Comparison of ENCODE assay signal across 15 cellular contexts in genomic region chr9:21081999-21082398, GRCh38. TPM values are rescaled to one million over a fixed set of nuclear protein-coding genes. Genes with fewer than 3 reads are reported as not detected.
A peak's percentile ranks its signal among the peaks of the same experiment; 100 is the strongest.
DNase-seq lines count a peak whose midpoint lies in the region; ATAC-seq and TF ChIP-seq lines count a peak whose summit lies in the region.
"Had no signal": no experiment of that assay in that cellular context is flagged by ENCODE, and none has a peak within 500 bp of the region (broad histone marks: within the 10 kb centered on the region; RNA-seq: fewer than 3 reads in every experiment).

No MANE protein-coding gene starts in this region.

- H3K27ac Mint-ChIP-seq in central memory CD8-positive, alpha-beta T cell (ENCODE audit: low read depth): peak overlapping the region; percentile 60

- 55 to 59% methylated on average over 2 to 4 of the region's 4 CpGs for WGBS in gastroesophageal sphincter (ENCODE audit: low coverage in 1 of 2), 2 donors

- peak; percentile 63 for DNase-seq in DND-41
- DNase-seq in OCI-M1 (lab: John Stamatoyannopoulos, UW): peak; percentile 75
- no peak for DNase-seq in central memory CD8-positive, alpha-beta T cell (ENCODE audit: low spot score in 2 of 2)
- DNase-seq in effector CD8-positive, alpha-beta T cell (lab: John Stamatoyannopoulos, UW): no peak
- DNase-seq: NCI-H2081, NCI-H526 treated with DMSO at 0.1 percent for 48 hours, substantia nigra, WERI-Rb-1 had no signal

- peak overlapping the region in 7 of 10 experiments; percentile 0 to 42 (median 22); a peak in 8 of 20 replicates for H3K4me3 ChIP-seq in BLaER1 treated with 17β-estradiol and CSF1 and Interleukin-3, amounts not matched to agents 10 nM and 100 nM
- H3K4me3 ChIP-seq in DND-41 (ENCODE audit: low read depth in 1 of 2, low read length in 2 of 2) (peak overlapping the region in 1 of 2 experiments; percentile 18; a peak in 2 of 4 replicates), gastroesophageal sphincter (no peak overlapping the region)
- H3K4me3 ChIP-seq: coronary artery had no signal

- H3K27me3 Mint-ChIP-seq in central memory CD8-positive, alpha-beta T cell: no peaks in the 10 kb centered on the region

- ATAC-seq in DND-41 (ENCODE audit: insufficient read depth, low read depth) (peak; percentile 90), HG03039 (IDR thresholded peaks at IDR 0.05; ENCODE audit: unreplicated experiment) (no peak), gastroesophageal sphincter (no peak)
- ATAC-seq in central memory CD8-positive, alpha-beta T cell (replicated peaks; ENCODE audit: extremely low read depth, poor library complexity, severe bottlenecking): no peak
- ATAC-seq: Panc1 had no signal

- TF ChIP-seq CTCF in DND-41 (IDR thresholded peaks at IDR 0.05; ENCODE audit: borderline replicate concordance, extremely low read depth, low read length, poor library complexity, severe bottlenecking) (no peak), gastroesophageal sphincter (IDR thresholded peaks at IDR 0.05) (no peak)

- H3K9me3 ChIP-seq in BLaER1 treated with 17β-estradiol and CSF1 and Interleukin-3, amounts not matched to agents 10 nM and 100 nM (replicated peaks in 1 of 11): peaks cover 7 to 44% (median 30%) of the 10 kb centered on the region in 11 experiments
- peaks cover 8% of the 10 kb centered on the region for H3K9me3 ChIP-seq in DND-41 (ENCODE audit: insufficient read depth, low read length, severe bottlenecking)
- H3K9me3 ChIP-seq in gastroesophageal sphincter: peaks cover 0 to 5% (median 0%) of the 10 kb centered on the region in 3 donors

- no peak overlapping the region for H3K4me3 Mint-ChIP-seq in central memory CD8-positive, alpha-beta T cell

- H3K36me3 ChIP-seq in BLaER1 treated with 17β-estradiol and CSF1 and Interleukin-3, amounts not matched to agents 10 nM and 100 nM: peaks cover 0 to 5% (median 0%) of the 10 kb centered on the region in 11 experiments; a peak in 3 of 22 replicates
- no peaks in the 10 kb centered on the region for H3K36me3 ChIP-seq in DND-41 (ENCODE audit: insufficient read depth, low read length)
- H3K36me3 ChIP-seq in gastroesophageal sphincter: no peaks in the 10 kb centered on the region
- H3K36me3 ChIP-seq: WERI-Rb-1 had no signal

- H3K79me2 ChIP-seq in DND-41 (ENCODE audit: insufficient read depth, low read length): no peaks in the 10 kb centered on the region

- H3K27ac ChIP-seq in BLaER1 treated with 17β-estradiol and CSF1 and Interleukin-3, amounts not matched to agents 10 nM and 100 nM: peak overlapping the region in 9 of 11 experiments; percentile 61 to 85 (median 82); a peak in 19 of 22 replicates
- peak overlapping the region; percentile 88 for H3K27ac ChIP-seq in DND-41 (ENCODE audit: low read length)
- H3K27ac ChIP-seq in gastroesophageal sphincter: no peak overlapping the region
- H3K27ac ChIP-seq: coronary artery, WERI-Rb-1 had no signal

- peak overlapping the region in 9 of 11 experiments; percentile 22 to 60 (median 51); a peak in 13 of 22 replicates for H3K9ac ChIP-seq in BLaER1 treated with 17β-estradiol and CSF1 and Interleukin-3, amounts not matched to agents 10 nM and 100 nM
- H3K9ac ChIP-seq in DND-41 (ENCODE audit: low read depth, low read length): peak overlapping the region; percentile 51

- peak overlapping the region; percentile 56; the same call in 1 of the 2 replicates for H2AFZ ChIP-seq in DND-41 (ENCODE audit: low read depth, low read length)

- TF ChIP-seq POLR2A in gastroesophageal sphincter (IDR thresholded peaks at IDR 0.05): no peak

- 0 out of 22 replicates have a peak, but pooled peaks cover 0 to 2% (median 0%) of the 10 kb centered on the region in 11 experiments for H3K27me3 ChIP-seq in BLaER1 treated with 17β-estradiol and CSF1 and Interleukin-3, amounts not matched to agents 10 nM and 100 nM
- H3K27me3 ChIP-seq in DND-41 (ENCODE audit: insufficient read depth, low read length, poor library complexity) (no peaks in the 10 kb centered on the region), gastroesophageal sphincter (no peaks in the 10 kb centered on the region)

- no peaks in the 10 kb centered on the region for H4K20me1 ChIP-seq in BLaER1 treated with 17β-estradiol and CSF1 and Interleukin-3, amounts not matched to agents 10 nM and 100 nM
- H4K20me1 ChIP-seq in DND-41 (ENCODE audit: insufficient read depth, low read length): no peaks in the 10 kb centered on the region

- no peaks in the 10 kb centered on the region for H3K36me3 Mint-ChIP-seq in central memory CD8-positive, alpha-beta T cell (ENCODE audit: insufficient read depth)

- H3K9me3 Mint-ChIP-seq in central memory CD8-positive, alpha-beta T cell: no peaks in the 10 kb centered on the region

- peaks cover 30 to 41% (median 38%) of the 10 kb centered on the region in 10 experiments for H3K4me1 ChIP-seq in BLaER1 treated with 17β-estradiol and CSF1 and Interleukin-3, amounts not matched to agents 10 nM and 100 nM
- H3K4me1 ChIP-seq in DND-41 (ENCODE audit: insufficient read depth, low read length): peaks cover 63% of the 10 kb centered on the region
- H3K4me1 ChIP-seq in gastroesophageal sphincter: no peaks in the 10 kb centered on the region

- H3K4me1 Mint-ChIP-seq in central memory CD8-positive, alpha-beta T cell: peaks cover 24% of the 10 kb centered on the region

- H3K4me2 ChIP-seq in BLaER1 treated with 17β-estradiol and CSF1 and Interleukin-3, amounts not matched to agents 10 nM and 100 nM: peak overlapping the region; percentile 48 to 86 (median 74)
- H3K4me2 ChIP-seq in DND-41 (ENCODE audit: insufficient read depth, low read length): peak overlapping the region; percentile 52

- no peak for TF ChIP-seq EP300 in gastroesophageal sphincter (IDR thresholded peaks at IDR 0.05)

RNA-seq across cellular contexts. Expression of gene IFNB1, which starts 4.3 kb away (rescaled TPM):
- total RNA-seq in gastroesophageal sphincter: not detected
- total RNA-seq: epithelial cell of proximal tubule had no signal

RNA-seq across cellular contexts. Expression of gene HACD4, which starts 50.6 kb away (rescaled TPM):
- total RNA-seq in gastroesophageal sphincter: 10 to 100 TPM in 3 of 4 donors, 1 to 10 TPM in 1; 9.8 to 23.9 (median 16.9) TPM

RNA-seq across cellular contexts. Expression of gene IFNW1, which starts 59.6 kb away (rescaled TPM):
- not detected for total RNA-seq in gastroesophageal sphincter
- total RNA-seq: epithelial cell of proximal tubule, M059J had no signal

Comparison
In these comparisons a context has a peak if more than half of its experiments do, and no peak if none do; other contexts are left out.
1. H3K27ac ChIP-seq: peak in BLaER1 treated with 17β-estradiol and CSF1 and Interleukin-3, amounts not matched to agents 10 nM and 100 nM (9 of 11) and DND-41 (single experiment); none in gastroesophageal sphincter (0 of 4).
2. H3K4me3 ChIP-seq: peak in BLaER1 treated with 17β-estradiol and CSF1 and Interleukin-3, amounts not matched to agents 10 nM and 100 nM (7 of 10); none in gastroesophageal sphincter (0 of 2).
3. DNase-seq: peak in DND-41 (single experiment) and OCI-M1 (single experiment); none in central memory CD8-positive, alpha-beta T cell (0 of 2) and effector CD8-positive, alpha-beta T cell (single experiment).